8 cellular contexts compared by ENCODE assay signal in the genomic region with DNA sequence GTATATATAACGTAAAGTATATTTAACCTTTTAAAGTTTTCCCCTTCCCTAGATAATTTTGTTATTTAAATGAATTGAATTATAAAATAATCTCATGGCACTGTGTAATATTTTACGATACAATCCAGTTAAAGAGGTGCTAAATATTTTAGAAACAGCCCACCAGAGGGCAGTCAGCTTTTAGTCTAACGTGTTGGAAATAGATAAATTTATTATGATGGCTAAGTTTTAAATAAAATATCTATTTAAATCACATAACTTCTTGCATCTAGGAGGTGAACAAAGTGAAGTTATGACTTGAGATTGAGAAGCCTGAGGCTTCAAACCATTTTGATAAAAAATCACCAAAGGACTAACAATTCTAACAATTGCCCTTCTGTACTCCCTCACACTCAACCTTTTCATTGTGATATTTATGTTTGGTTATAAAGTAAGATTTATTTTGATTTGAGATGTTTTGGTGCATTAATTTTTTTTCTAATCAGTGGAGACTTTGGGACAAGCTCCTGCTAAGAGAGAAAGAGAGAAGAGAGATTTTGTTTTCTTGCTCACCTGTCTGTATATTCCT.
A peak's percentile ranks its signal among the peaks of the same experiment; 100 is the strongest.
DNase-seq lines count a peak whose midpoint lies in the region; ATAC-seq and TF ChIP-seq lines count a peak whose summit lies in the region.

No MANE protein-coding gene starts in this region.

- H3K27ac Mint-ChIP-seq in activated CD8-positive, alpha-beta memory T cell treated with anti-CD3 and anti-CD28 coated beads, Interleukin-2, amount 10 ng/mL, durations not matched to agents 7 days and 5 days, result no peak overlapping the region

- peak; percentile 49 for DNase-seq in activated CD8-positive, alpha-beta memory T cell treated with anti-CD3 and anti-CD28 coated beads, Interleukin-2, amount 10 ng/mL, durations not matched to agents 7 days and 5 days
- DNase-seq in activated CD8-positive, alpha-beta memory T cell treated with anti-CD3 and anti-CD28 coated beads for 24 hours, result no peak
- peak; percentile 9 for DNase-seq in SK-N-SH
- peak; percentile 6 for DNase-seq in fibroblast of gingiva (ENCODE audit: low read depth)
- DNase-seq in skeletal muscle cell (ENCODE audit: low read depth), result peak; percentile 8

- no peaks in the 10 kb centered on the region for H3K79me2 ChIP-seq in Loucy (ENCODE audit: insufficient read depth, low read length)
- H3K79me2 ChIP-seq in SK-N-SH (ENCODE audit: insufficient read depth), result no peaks in the 10 kb centered on the region

- H3K9me3 Mint-ChIP-seq in activated CD8-positive, alpha-beta memory T cell treated with anti-CD3 and anti-CD28 coated beads, Interleukin-2, amount 10 ng/mL, durations not matched to agents 7 days and 5 days (ENCODE audit: low read depth), result no peaks in the 10 kb centered on the region

- H3K9me3 ChIP-seq in Loucy (ENCODE audit: insufficient read depth, low read depth, low read length) (no peaks in the 10 kb centered on the region), SK-N-SH (no peaks in the 10 kb centered on the region)

- peaks cover 3% of the 10 kb centered on the region for H3K4me1 ChIP-seq in Loucy (ENCODE audit: insufficient read depth, low read length, poor library complexity, severe bottlenecking)
- H3K4me1 ChIP-seq in SK-N-SH (ENCODE audit: control insufficient read depth in 1 of 2, insufficient read depth in 2 of 2, low read depth in 1 of 2, low read length in 1 of 2), result no peaks in the 10 kb centered on the region

- no peak for TF ChIP-seq EP300 in SK-N-SH (IDR thresholded peaks at IDR 0.05; ENCODE audit: borderline replicate concordance in 1 of 2, low read depth in 1 of 2, low read length in 1 of 2)

- no peak overlapping the region for H3K4me3 Mint-ChIP-seq in activated CD8-positive, alpha-beta memory T cell treated with anti-CD3 and anti-CD28 coated beads, Interleukin-2, amount 10 ng/mL, durations not matched to agents 7 days and 5 days

- peak; percentile 58 for TF ChIP-seq RAD21 in SK-N-SH (IDR thresholded peaks at IDR 0.05; ENCODE audit: low read length)

- H3F3A ChIP-seq in Loucy (ENCODE audit: low read depth) (no peaks in the 10 kb centered on the region), SK-N-SH (replicated peaks; ENCODE audit: insufficient read depth) (no peaks in the 10 kb centered on the region)

- no peak for ATAC-seq in activated CD8-positive, alpha-beta memory T cell treated with anti-CD3 and anti-CD28 coated beads, Interleukin-2, amount 10 ng/mL, durations not matched to agents 7 days and 5 days
- ATAC-seq in GM19328 (IDR thresholded peaks at IDR 0.05; ENCODE audit: unreplicated experiment) (no peak), HG03520 (IDR thresholded peaks at IDR 0.05; ENCODE audit: unreplicated experiment) (no peak)

- 2% methylated on average over 3 of the region's 3 CpGs for WGBS in SK-N-SH (ENCODE audit: low lambda C conversion rate)

- H3K4me3 ChIP-seq in Loucy (ENCODE audit: low read length, poor library complexity, severe bottlenecking) (no peak overlapping the region), SK-N-SH (ENCODE audit: low read depth in 2 of 2, low read length in 1 of 2) (no peak overlapping the region), skeletal muscle cell (ENCODE audit: low read depth, low read length) (no peak overlapping the region)

- H3K27me3 ChIP-seq in Loucy (ENCODE audit: insufficient read depth, low read length, poor library complexity, severe bottlenecking) (no peaks in the 10 kb centered on the region), SK-N-SH (ENCODE audit: insufficient read depth) (peaks cover 29% of the 10 kb centered on the region; the same call in 1 of the 2 replicates)

- H3K36me3 Mint-ChIP-seq in activated CD8-positive, alpha-beta memory T cell treated with anti-CD3 and anti-CD28 coated beads, Interleukin-2, amount 10 ng/mL, durations not matched to agents 7 days and 5 days, result peaks cover 4% of the 10 kb centered on the region

- H4K20me1 ChIP-seq in Loucy (ENCODE audit: insufficient read depth, low read length, poor library complexity, severe bottlenecking), result no peaks in the 10 kb centered on the region
- no peaks in the 10 kb centered on the region for H4K20me1 ChIP-seq in SK-N-SH (ENCODE audit: insufficient read depth)

- H2AFZ ChIP-seq in Loucy (ENCODE audit: low read length), result no peak overlapping the region
- no peak overlapping the region for H2AFZ ChIP-seq in SK-N-SH (ENCODE audit: low read depth)

- POLR2A ChIA-PET in SK-N-SH (lab: Yijun Ruan, JAX), result no interaction called here

- CTCF ChIA-PET in activated CD8-positive, alpha-beta memory T cell treated with anti-CD3 and anti-CD28 coated beads, Interleukin-2, amount 10 ng/mL, durations not matched to agents 7 days and 5 days (lab: Charles Lee), result interaction anchor here (0.7 to 2.7 kb wide), 21 partner anchors 8 to 744 kb away, joined by 3 to 8 read pairs (median 3); partner anchors contain the start of gene SP4
- CTCF ChIA-PET in SK-N-SH (lab: Yijun Ruan, JAX), result interaction anchor here (0.7 to 7.7 kb wide), 14 partner anchors 11 to 1543 kb away, joined by 3 to 68 read pairs (median 4); no protein-coding TSS in a partner anchor

- peak; percentile 67 for TF ChIP-seq CTCF in Loucy (conservative IDR thresholded peaks at IDR 0.05; ENCODE audit: low read length)
- TF ChIP-seq CTCF in SK-N-SH (IDR thresholded peaks at IDR 0.05), result peak; percentile 70

- no peak overlapping the region for H3K9ac ChIP-seq in Loucy (ENCODE audit: low read depth, low read length, poor library complexity, severe bottlenecking)
- no peak overlapping the region for H3K9ac ChIP-seq in SK-N-SH

- peaks cover 41% of the 10 kb centered on the region for H3K27me3 Mint-ChIP-seq in activated CD8-positive, alpha-beta memory T cell treated with anti-CD3 and anti-CD28 coated beads, Interleukin-2, amount 10 ng/mL, durations not matched to agents 7 days and 5 days

- peaks cover 21% of the 10 kb centered on the region for H3K4me1 Mint-ChIP-seq in activated CD8-positive, alpha-beta memory T cell treated with anti-CD3 and anti-CD28 coated beads, Interleukin-2, amount 10 ng/mL, durations not matched to agents 7 days and 5 days

- H3K27ac ChIP-seq in SK-N-SH (ENCODE audit: low read depth in 2 of 2, low read length in 1 of 2), result no peak overlapping the region

- H3K4me2 ChIP-seq in Loucy (ENCODE audit: low read depth, low read length, poor library complexity, severe bottlenecking) (no peak overlapping the region), SK-N-SH (no peak overlapping the region)

- H3K36me3 ChIP-seq in Loucy (ENCODE audit: insufficient read depth, low read length) (no peaks in the 10 kb centered on the region), SK-N-SH (replicated peaks in 1 of 2; ENCODE audit: control insufficient read depth in 1 of 2, insufficient read depth in 2 of 2, low read length in 1 of 2) (no peaks in the 10 kb centered on the region)

- no peaks in the 10 kb centered on the region for H3K9me2 ChIP-seq in Loucy (replicated peaks; ENCODE audit: low read depth, low read length)
- H3K9me2 ChIP-seq in SK-N-SH, result no peaks in the 10 kb centered on the region

TF ChIP-seq in SK-N-SH, 30 proteins besides CTCF, POLR2A, EP300 and RAD21:
- peak; percentile 56 for TF ChIP-seq SMC3 (IDR thresholded peaks at IDR 0.05; ENCODE audit: low read depth, low read length)
- TF ChIP-seq, protein P1, sequence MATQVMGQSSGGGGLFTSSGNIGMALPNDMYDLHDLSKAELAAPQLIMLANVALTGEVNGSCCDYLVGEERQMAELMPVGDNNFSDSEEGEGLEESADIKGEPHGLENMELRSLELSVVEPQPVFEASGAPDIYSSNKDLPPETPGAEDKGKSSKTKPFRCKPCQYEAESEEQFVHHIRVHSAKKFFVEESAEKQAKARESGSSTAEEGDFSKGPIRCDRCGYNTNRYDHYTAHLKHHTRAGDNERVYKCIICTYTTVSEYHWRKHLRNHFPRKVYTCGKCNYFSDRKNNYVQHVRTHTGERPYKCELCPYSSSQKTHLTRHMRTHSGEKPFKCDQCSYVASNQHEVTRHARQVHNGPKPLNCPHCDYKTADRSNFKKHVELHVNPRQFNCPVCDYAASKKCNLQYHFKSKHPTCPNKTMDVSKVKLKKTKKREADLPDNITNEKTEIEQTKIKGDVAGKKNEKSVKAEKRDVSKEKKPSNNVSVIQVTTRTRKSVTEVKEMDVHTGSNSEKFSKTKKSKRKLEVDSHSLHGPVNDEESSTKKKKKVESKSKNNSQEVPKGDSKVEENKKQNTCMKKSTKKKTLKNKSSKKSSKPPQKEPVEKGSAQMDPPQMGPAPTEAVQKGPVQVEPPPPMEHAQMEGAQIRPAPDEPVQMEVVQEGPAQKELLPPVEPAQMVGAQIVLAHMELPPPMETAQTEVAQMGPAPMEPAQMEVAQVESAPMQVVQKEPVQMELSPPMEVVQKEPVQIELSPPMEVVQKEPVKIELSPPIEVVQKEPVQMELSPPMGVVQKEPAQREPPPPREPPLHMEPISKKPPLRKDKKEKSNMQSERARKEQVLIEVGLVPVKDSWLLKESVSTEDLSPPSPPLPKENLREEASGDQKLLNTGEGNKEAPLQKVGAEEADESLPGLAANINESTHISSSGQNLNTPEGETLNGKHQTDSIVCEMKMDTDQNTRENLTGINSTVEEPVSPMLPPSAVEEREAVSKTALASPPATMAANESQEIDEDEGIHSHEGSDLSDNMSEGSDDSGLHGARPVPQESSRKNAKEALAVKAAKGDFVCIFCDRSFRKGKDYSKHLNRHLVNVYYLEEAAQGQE (IDR thresholded peaks at IDR 0.05; ENCODE audit: low read depth, low read length), result no peak
- TF ChIP-seq TEAD4 (IDR thresholded peaks at IDR 0.05; ENCODE audit: borderline replicate concordance, insufficient read depth), result no peak
